In the genomic region with DNA sequence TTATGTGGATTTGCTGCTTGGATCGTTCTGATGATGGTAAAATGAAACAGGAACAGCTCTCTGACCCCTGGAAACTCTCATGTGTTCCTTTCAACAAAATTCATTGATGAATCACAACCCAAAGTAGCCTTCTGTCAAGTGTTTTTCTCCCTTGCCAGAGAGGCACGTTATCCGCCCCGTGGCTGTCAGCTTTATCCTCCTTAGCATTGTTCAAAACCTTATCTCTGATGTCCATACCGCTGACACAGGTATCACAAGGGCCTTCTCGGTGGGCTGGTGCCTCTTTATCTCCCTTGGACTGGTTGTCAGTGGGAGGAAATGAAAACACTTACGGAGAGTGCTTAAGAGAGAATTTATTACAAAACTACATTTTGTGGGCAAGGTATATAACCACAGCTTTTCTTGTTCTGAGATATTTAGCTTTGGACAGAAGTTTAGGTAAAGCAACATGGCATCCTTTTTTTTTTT, we compare ENCODE assay signal across 1 cellular context.
TF ChIP-seq lines count a peak whose summit lies in the region.

No MANE protein-coding gene starts in this region.

TF ChIP-seq in K562, 482 proteins besides CTCF, POLR2A, EP300 and RAD21 (continued from another document and continues in another):
- TF ChIP-seq, protein P1, sequence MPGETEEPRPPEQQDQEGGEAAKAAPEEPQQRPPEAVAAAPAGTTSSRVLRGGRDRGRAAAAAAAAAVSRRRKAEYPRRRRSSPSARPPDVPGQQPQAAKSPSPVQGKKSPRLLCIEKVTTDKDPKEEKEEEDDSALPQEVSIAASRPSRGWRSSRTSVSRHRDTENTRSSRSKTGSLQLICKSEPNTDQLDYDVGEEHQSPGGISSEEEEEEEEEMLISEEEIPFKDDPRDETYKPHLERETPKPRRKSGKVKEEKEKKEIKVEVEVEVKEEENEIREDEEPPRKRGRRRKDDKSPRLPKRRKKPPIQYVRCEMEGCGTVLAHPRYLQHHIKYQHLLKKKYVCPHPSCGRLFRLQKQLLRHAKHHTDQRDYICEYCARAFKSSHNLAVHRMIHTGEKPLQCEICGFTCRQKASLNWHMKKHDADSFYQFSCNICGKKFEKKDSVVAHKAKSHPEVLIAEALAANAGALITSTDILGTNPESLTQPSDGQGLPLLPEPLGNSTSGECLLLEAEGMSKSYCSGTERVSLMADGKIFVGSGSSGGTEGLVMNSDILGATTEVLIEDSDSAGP (CRISPR knock-in tag; IDR thresholded peaks at IDR 0.05) = no peak
- TF ChIP-seq KAT2B (IDR thresholded peaks at IDR 0.05; ENCODE audit: low read depth, low read length) = no peak
- TF ChIP-seq MAFG (tag; conservative IDR thresholded peaks at IDR 0.05) = no peak; the same call in 1 of the 2 replicates
- no peak for TF ChIP-seq DDX20 (tag; IDR thresholded peaks at IDR 0.05; ENCODE audit: low read depth)
- no peak for TF ChIP-seq ZNF75A (CRISPR knock-in tag; IDR thresholded peaks at IDR 0.05)
- no peak for TF ChIP-seq NR2C1 (IDR thresholded peaks at IDR 0.05)
- 0 out of 2 replicates have a peak, but pooled peaks have one; percentile 27 for TF ChIP-seq NR2C1 (tag; IDR thresholded peaks at IDR 0.05)
- TF ChIP-seq HES1 (IDR thresholded peaks at IDR 0.05; ENCODE audit: low read depth) = peak; percentile 98
- TF ChIP-seq DACH1 (IDR thresholded peaks at IDR 0.05; ENCODE audit: partially characterized antibody) = peak; percentile 36
- TF ChIP-seq NR2C2 (CRISPR knock-in tag; IDR thresholded peaks at IDR 0.05) = no peak
- TF ChIP-seq NR2C2 (tag; IDR thresholded peaks at IDR 0.05) = peak; percentile 36; the same call in 1 of the 2 replicates
- TF ChIP-seq EZH2 (IDR thresholded peaks at IDR 0.05; ENCODE audit: borderline replicate concordance, low read depth, low read length) = no peak
- peak; percentile 84 for TF ChIP-seq EGR1 (conservative IDR thresholded peaks at IDR 0.05)
- TF ChIP-seq GABPB1 (CRISPR knock-in tag; IDR thresholded peaks at IDR 0.05) = no peak; the same call in 1 of the 2 replicates
- TF ChIP-seq, protein P2, sequence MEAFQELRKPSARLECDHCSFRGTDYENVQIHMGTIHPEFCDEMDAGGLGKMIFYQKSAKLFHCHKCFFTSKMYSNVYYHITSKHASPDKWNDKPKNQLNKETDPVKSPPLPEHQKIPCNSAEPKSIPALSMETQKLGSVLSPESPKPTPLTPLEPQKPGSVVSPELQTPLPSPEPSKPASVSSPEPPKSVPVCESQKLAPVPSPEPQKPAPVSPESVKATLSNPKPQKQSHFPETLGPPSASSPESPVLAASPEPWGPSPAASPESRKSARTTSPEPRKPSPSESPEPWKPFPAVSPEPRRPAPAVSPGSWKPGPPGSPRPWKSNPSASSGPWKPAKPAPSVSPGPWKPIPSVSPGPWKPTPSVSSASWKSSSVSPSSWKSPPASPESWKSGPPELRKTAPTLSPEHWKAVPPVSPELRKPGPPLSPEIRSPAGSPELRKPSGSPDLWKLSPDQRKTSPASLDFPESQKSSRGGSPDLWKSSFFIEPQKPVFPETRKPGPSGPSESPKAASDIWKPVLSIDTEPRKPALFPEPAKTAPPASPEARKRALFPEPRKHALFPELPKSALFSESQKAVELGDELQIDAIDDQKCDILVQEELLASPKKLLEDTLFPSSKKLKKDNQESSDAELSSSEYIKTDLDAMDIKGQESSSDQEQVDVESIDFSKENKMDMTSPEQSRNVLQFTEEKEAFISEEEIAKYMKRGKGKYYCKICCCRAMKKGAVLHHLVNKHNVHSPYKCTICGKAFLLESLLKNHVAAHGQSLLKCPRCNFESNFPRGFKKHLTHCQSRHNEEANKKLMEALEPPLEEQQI (IDR thresholded peaks at IDR 0.05) = peak; percentile 91
- no peak for TF ChIP-seq ZNF780A (CRISPR knock-in tag; IDR thresholded peaks at IDR 0.05)
- TF ChIP-seq RFX5 (IDR thresholded peaks at IDR 0.05; ENCODE audit: low read depth, low read length) = no peak
- TF ChIP-seq, protein P3, sequence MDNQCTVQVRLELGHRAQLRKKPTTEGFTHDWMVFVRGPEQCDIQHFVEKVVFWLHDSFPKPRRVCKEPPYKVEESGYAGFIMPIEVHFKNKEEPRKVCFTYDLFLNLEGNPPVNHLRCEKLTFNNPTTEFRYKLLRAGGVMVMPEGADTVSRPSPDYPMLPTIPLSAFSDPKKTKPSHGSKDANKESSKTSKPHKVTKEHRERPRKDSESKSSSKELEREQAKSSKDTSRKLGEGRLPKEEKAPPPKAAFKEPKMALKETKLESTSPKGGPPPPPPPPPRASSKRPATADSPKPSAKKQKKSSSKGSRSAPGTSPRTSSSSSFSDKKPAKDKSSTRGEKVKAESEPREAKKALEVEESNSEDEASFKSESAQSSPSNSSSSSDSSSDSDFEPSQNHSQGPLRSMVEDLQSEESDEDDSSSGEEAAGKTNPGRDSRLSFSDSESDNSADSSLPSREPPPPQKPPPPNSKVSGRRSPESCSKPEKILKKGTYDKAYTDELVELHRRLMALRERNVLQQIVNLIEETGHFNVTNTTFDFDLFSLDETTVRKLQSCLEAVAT (IDR thresholded peaks at IDR 0.05) = peak in 1 of 2 experiments; percentile 50; a peak in 1 of 4 replicates
- TF ChIP-seq CBX1 (IDR thresholded peaks at IDR 0.05; ENCODE audit: low read depth) = no peak
- no peak for TF ChIP-seq ZNF134 (CRISPR knock-in tag; conservative IDR thresholded peaks at IDR 0.05)
- no peak for TF ChIP-seq ZBED1 (IDR thresholded peaks at IDR 0.05)
- TF ChIP-seq CHCHD3 (CRISPR knock-in tag; IDR thresholded peaks at IDR 0.05) = no peak
- TF ChIP-seq ZNF398 (CRISPR knock-in tag; IDR thresholded peaks at IDR 0.05) = no peak
- no peak for TF ChIP-seq PTRF (tag; IDR thresholded peaks at IDR 0.05)
- no peak for TF ChIP-seq ELK3 (CRISPR knock-in tag; IDR thresholded peaks at IDR 0.05)
- no peak for TF ChIP-seq POLR3A (IDR thresholded peaks at IDR 0.05; ENCODE audit: borderline replicate concordance, extremely low read depth, insufficient read depth, insufficient read length)
- no peak for TF ChIP-seq MCM7 (IDR thresholded peaks at IDR 0.05)
- no peak for TF ChIP-seq ZBTB33 (CRISPR knock-in tag; IDR thresholded peaks at IDR 0.05)
- TF ChIP-seq E4F1 (CRISPR knock-in tag; IDR thresholded peaks at IDR 0.05; ENCODE audit: borderline replicate concordance) = no peak
- no peak for TF ChIP-seq TGIF2 (CRISPR knock-in tag; IDR thresholded peaks at IDR 0.05)
- no peak for TF ChIP-seq HSF4 (CRISPR knock-in tag; IDR thresholded peaks at IDR 0.05; ENCODE audit: borderline replicate concordance)
- 0 out of 2 replicates have a peak, but pooled peaks have one; percentile 52 for TF ChIP-seq ZNF583 (CRISPR knock-in tag; IDR thresholded peaks at IDR 0.05)
- TF ChIP-seq, protein P4, sequence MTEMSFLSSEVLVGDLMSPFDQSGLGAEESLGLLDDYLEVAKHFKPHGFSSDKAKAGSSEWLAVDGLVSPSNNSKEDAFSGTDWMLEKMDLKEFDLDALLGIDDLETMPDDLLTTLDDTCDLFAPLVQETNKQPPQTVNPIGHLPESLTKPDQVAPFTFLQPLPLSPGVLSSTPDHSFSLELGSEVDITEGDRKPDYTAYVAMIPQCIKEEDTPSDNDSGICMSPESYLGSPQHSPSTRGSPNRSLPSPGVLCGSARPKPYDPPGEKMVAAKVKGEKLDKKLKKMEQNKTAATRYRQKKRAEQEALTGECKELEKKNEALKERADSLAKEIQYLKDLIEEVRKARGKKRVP (CRISPR knock-in tag; IDR thresholded peaks at IDR 0.05) = peak; percentile 80
- no peak for TF ChIP-seq TAF1 (IDR thresholded peaks at IDR 0.05; ENCODE audit: control insufficient read depth, extremely low read depth, insufficient read depth, low read length, severe bottlenecking)
- TF ChIP-seq HNRNPH1 (optimal IDR thresholded peaks at IDR 0.05; ENCODE audit: low read depth, low read length) = no peak
- TF ChIP-seq, protein P5, sequence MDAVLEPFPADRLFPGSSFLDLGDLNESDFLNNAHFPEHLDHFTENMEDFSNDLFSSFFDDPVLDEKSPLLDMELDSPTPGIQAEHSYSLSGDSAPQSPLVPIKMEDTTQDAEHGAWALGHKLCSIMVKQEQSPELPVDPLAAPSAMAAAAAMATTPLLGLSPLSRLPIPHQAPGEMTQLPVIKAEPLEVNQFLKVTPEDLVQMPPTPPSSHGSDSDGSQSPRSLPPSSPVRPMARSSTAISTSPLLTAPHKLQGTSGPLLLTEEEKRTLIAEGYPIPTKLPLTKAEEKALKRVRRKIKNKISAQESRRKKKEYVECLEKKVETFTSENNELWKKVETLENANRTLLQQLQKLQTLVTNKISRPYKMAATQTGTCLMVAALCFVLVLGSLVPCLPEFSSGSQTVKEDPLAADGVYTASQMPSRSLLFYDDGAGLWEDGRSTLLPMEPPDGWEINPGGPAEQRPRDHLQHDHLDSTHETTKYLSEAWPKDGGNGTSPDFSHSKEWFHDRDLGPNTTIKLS (IDR thresholded peaks at IDR 0.05; ENCODE audit: borderline replicate concordance, low read depth) = no peak
- no peak for TF ChIP-seq MCM3 (IDR thresholded peaks at IDR 0.05)
- no peak for TF ChIP-seq PTTG1 (tag; IDR thresholded peaks at IDR 0.05; ENCODE audit: low read depth)
- no peak for TF ChIP-seq RNF219 (CRISPR knock-in tag; IDR thresholded peaks at IDR 0.05)
- peak; percentile 83 for TF ChIP-seq CCNT2 (IDR thresholded peaks at IDR 0.05; ENCODE audit: borderline replicate concordance, extremely low read depth, insufficient read length, low read depth, low read length)
- no peak for TF ChIP-seq ZNF408 (CRISPR knock-in tag; IDR thresholded peaks at IDR 0.05; ENCODE audit: low read depth)
- no peak for TF ChIP-seq RBM15 (IDR thresholded peaks at IDR 0.05; ENCODE audit: insufficient read depth, low read length)
